ENCODE assay signal across 8 cellular contexts in genomic region chr7:139775829-139776266, GRCh38. TPM values are rescaled to one million over a fixed set of nuclear protein-coding genes. Genes with fewer than 3 reads are reported as not detected.
DNase-seq lines count a peak whose midpoint lies in the region; ATAC-seq lines count a peak whose summit lies in the region.

No MANE protein-coding gene starts in this region.

- peak; percentile 19 for ATAC-seq in HG03432 (IDR thresholded peaks at IDR 0.05; ENCODE audit: unreplicated experiment)
- ATAC-seq in stimulated activated naive CD8-positive, alpha-beta T cell treated with anti-CD3 and anti-CD28 coated beads, Interleukin-15, Interleukin-2, amounts not matched to agents 100 U/mL and 50 U/mL, for 24 hours, result peak; percentile 12
- no peak for ATAC-seq in GM19328 (IDR thresholded peaks at IDR 0.05; ENCODE audit: unreplicated experiment)

- H3K9me3 ChIP-seq in mononuclear cell (ENCODE audit: low read depth, low read length), result no peaks in the 10 kb centered on the region

- peaks cover 62% of the 10 kb centered on the region for H3K4me1 ChIP-seq in mononuclear cell (ENCODE audit: insufficient read depth, low read length)

- DNase-seq in GM03348 (ENCODE audit: low spot score), result peak; percentile 76
- peak; percentile 38 for DNase-seq in NCI-H774 (lab: John Stamatoyannopoulos, UW)
- peak; percentile 27 to 28 for DNase-seq in activated CD8-positive, alpha-beta memory T cell treated with anti-CD3 and anti-CD28 coated beads for 4 hours (ENCODE audit: low read depth in 2 of 2)
- no peak for DNase-seq in epithelial cell of prostate (ENCODE audit: low read depth, low spot score)
- peak; percentile 66 for DNase-seq in stimulated activated naive CD8-positive, alpha-beta T cell treated with anti-CD3 and anti-CD28 coated beads, Interleukin-15, Interleukin-2, amounts not matched to agents 100 U/mL and 50 U/mL, for 24 hours

- no peaks in the 10 kb centered on the region for H3K27me3 ChIP-seq in mononuclear cell (ENCODE audit: insufficient read depth, low read length)

- peak overlapping the region; percentile 89 for H3K4me3 ChIP-seq in mononuclear cell (ENCODE audit: low read length)

- peak overlapping the region; percentile 91 for H3K27ac ChIP-seq in epithelial cell of prostate

RNA-seq across cellular contexts. Expression of gene HIPK2, which starts 1.9 kb away (rescaled TPM):
- total RNA-seq in mononuclear cell, result 14.2 TPM

RNA-seq across cellular contexts. Expression of gene TBXAS1, which starts 53.2 kb away (rescaled TPM):
- 67.8 TPM for total RNA-seq in mononuclear cell
